ENCODE assay signal across 10 cellular contexts in genomic region chr2:148509703-148510036, GRCh38.
DNase-seq lines count a peak whose midpoint lies in the region; ATAC-seq and TF ChIP-seq lines count a peak whose summit lies in the region.
"Had no signal": no experiment of that assay in that cellular context is flagged by ENCODE, and none has a peak within 500 bp of the region (broad histone marks: within the 10 kb centered on the region; RNA-seq: fewer than 3 reads in every experiment).

No MANE protein-coding gene starts in this region.

- H3K9ac ChIP-seq in mesenchymal stem cell (ENCODE audit: low read length): peak overlapping the region; percentile 75

- TF ChIP-seq POLR2A in vagina (IDR thresholded peaks at IDR 0.05): no peak

- in situ Hi-C loops in ACHN (cut with HindIII; ENCODE audit: low pct_ligation_motif_present, low pct_unique_long_range_greater_than_20kb, low sequenced_read_pairs): no loop called here

- no peak for DNase-seq in mesenchymal stem cell
- no peak for DNase-seq in foreskin melanocyte
- DNase-seq in vagina (ENCODE audit: extremely low spot score in 2 of 2): no peak
- no peak for DNase-seq in ACHN

- H3K4me3 ChIP-seq in mesenchymal stem cell (ENCODE audit: insufficient read depth in 1 of 2, low read depth in 1 of 2, low read length in 2 of 2) (no peak overlapping the region), vagina (peak overlapping the region in 1 of 2 donors; percentile 28)

- H2AK5ac ChIP-seq in mesenchymal stem cell (ENCODE audit: low read length, severe bottlenecking): no peak overlapping the region

- intact Hi-C loops in vagina (cut with DNase I): no loop called here

- no peak overlapping the region for H3K18ac ChIP-seq in mesenchymal stem cell (ENCODE audit: low read depth in 1 of 2, low read length in 2 of 2)

- H3K27ac Mint-ChIP-seq in activated T-helper 17 cell treated with anti-CD3 and anti-CD28 coated beads, Interleukin-2, amount 50 U/mL, for 72 hours: peak overlapping the region; percentile 94

- H2BK120ac ChIP-seq in mesenchymal stem cell (ENCODE audit: low read depth, low read length): no peak overlapping the region

- H3K36me3 Mint-ChIP-seq in activated T-helper 17 cell treated with anti-CD3 and anti-CD28 coated beads, Interleukin-2, amount 50 U/mL, for 72 hours (ENCODE audit: low read depth): no peaks in the 10 kb centered on the region

- peak overlapping the region; percentile 93 for H3K4me3 Mint-ChIP-seq in activated T-helper 17 cell treated with anti-CD3 and anti-CD28 coated beads, Interleukin-2, amount 50 U/mL, for 72 hours

- no peak overlapping the region for H3K23ac ChIP-seq in mesenchymal stem cell (ENCODE audit: low read length in 2 of 2)

- H3K4me2 ChIP-seq in mesenchymal stem cell (ENCODE audit: low read length, poor library complexity, severe bottlenecking): no peak overlapping the region

- no peaks in the 10 kb centered on the region for H3K9me3 Mint-ChIP-seq in activated T-helper 17 cell treated with anti-CD3 and anti-CD28 coated beads, Interleukin-2, amount 50 U/mL, for 72 hours

- H3K27me3 ChIP-seq in mesenchymal stem cell (ENCODE audit: control insufficient read depth in 1 of 2, insufficient read depth in 1 of 2, low read length in 2 of 2) (no peaks in the 10 kb centered on the region), vagina (no peaks in the 10 kb centered on the region)
- H3K27me3 ChIP-seq: pancreas had no signal

- H3K4ac ChIP-seq in mesenchymal stem cell (ENCODE audit: low read depth in 1 of 2, low read length in 2 of 2): no peak overlapping the region

- ATAC-seq in GM21717 (IDR thresholded peaks at IDR 0.05; ENCODE audit: unreplicated experiment) (peak; percentile 3), HG03025 (IDR thresholded peaks at IDR 0.05; ENCODE audit: low FRiP score, unreplicated experiment) (no peak)
- ATAC-seq in activated T-helper 17 cell treated with anti-CD3 and anti-CD28 coated beads, Interleukin-2, amount 50 U/mL, for 72 hours (replicated peaks): no peak

- H2BK12ac ChIP-seq in mesenchymal stem cell (ENCODE audit: low read length in 2 of 2): no peak overlapping the region

- WGBS in mesenchymal stem cell: 28% methylated on average over 6 of the region's 7 CpGs

- peak; percentile 20 for TF ChIP-seq CTCF in C4-2B (conservative IDR thresholded peaks at IDR 0.05)
- no peak for TF ChIP-seq CTCF in vagina (IDR thresholded peaks at IDR 0.05)

- no peak overlapping the region for H4K8ac ChIP-seq in mesenchymal stem cell (ENCODE audit: low read length)

- H2AFZ ChIP-seq in mesenchymal stem cell (ENCODE audit: low read depth, low read length): no peak overlapping the region

- H2BK5ac ChIP-seq in mesenchymal stem cell (ENCODE audit: low read depth, low read length, poor library complexity, severe bottlenecking): no peak overlapping the region

- H3K14ac ChIP-seq in mesenchymal stem cell (ENCODE audit: low read length in 2 of 2): no peak overlapping the region

- no peaks in the 10 kb centered on the region for H3K79me1 ChIP-seq in mesenchymal stem cell (replicated peaks; ENCODE audit: low read length, poor library complexity, severe bottlenecking)

- H3K9me3 ChIP-seq in mesenchymal stem cell (ENCODE audit: control insufficient read depth, low read length) (no peaks in the 10 kb centered on the region), vagina (no peaks in the 10 kb centered on the region)
- H3K9me3 ChIP-seq: pancreas had no signal

- H4K91ac ChIP-seq in mesenchymal stem cell (ENCODE audit: low read length): no peak overlapping the region

- H3K4me1 ChIP-seq in mesenchymal stem cell (ENCODE audit: control insufficient read depth, insufficient read depth, low read depth, low read length) (peaks cover 3% of the 10 kb centered on the region), vagina (peaks cover 10% of the 10 kb centered on the region)
- H3K4me1 ChIP-seq: pancreas had no signal

- peaks cover 16% of the 10 kb centered on the region for H3K4me1 Mint-ChIP-seq in activated T-helper 17 cell treated with anti-CD3 and anti-CD28 coated beads, Interleukin-2, amount 50 U/mL, for 72 hours

- H3K27me3 Mint-ChIP-seq in activated T-helper 17 cell treated with anti-CD3 and anti-CD28 coated beads, Interleukin-2, amount 50 U/mL, for 72 hours: no peaks in the 10 kb centered on the region

- H3K27ac ChIP-seq in C4-2B (no peak overlapping the region), mesenchymal stem cell (ENCODE audit: low read length, poor library complexity, severe bottlenecking) (no peak overlapping the region), vagina (no peak overlapping the region)
- H3K27ac ChIP-seq: pancreas, WERI-Rb-1 had no signal

- H2BK15ac ChIP-seq in mesenchymal stem cell (ENCODE audit: low read depth, poor library complexity, severe bottlenecking): no peak overlapping the region

- H3K36me3 ChIP-seq in mesenchymal stem cell (ENCODE audit: control insufficient read depth in 1 of 2, insufficient read depth in 2 of 2, low read depth in 1 of 2, low read length in 2 of 2) (peaks cover 0 to 30% of the 10 kb centered on the region in 2 experiments), vagina (no peaks in the 10 kb centered on the region)
- H3K36me3 ChIP-seq: pancreas, WERI-Rb-1 had no signal
